In genomic region chr2:131026914-131027313, GRCh38 we compare ENCODE assay signal across 27 cellular contexts.
"Had no signal": no experiment of that assay in that cellular context is flagged by ENCODE, and none has a peak within 500 bp of the region (broad histone marks: within the 10 kb centered on the region; RNA-seq: fewer than 3 reads in every experiment).

No MANE protein-coding gene starts in this region.

- ATAC-seq: activated T-cell treated with anti-CD3 and anti-CD28 coated beads, Interleukin-2, amount 50 U/mL, for 4 hours; K562; Panc1 had no signal

- H3K9me3 ChIP-seq: SJCRH30 had no signal

- H3K36me3 ChIP-seq: SJCRH30 had no signal

- H3K4me1 Mint-ChIP-seq: activated CD4-positive, alpha-beta T cell treated with anti-CD3 and anti-CD28 coated beads, Interleukin-2, amount 10 ng/mL, durations not matched to agents 24 days and 14 days; brain had no signal

- H3K27me3 ChIP-seq: SJCRH30 had no signal

- H3K27ac ChIP-seq: SJCRH30, SK-N-MC had no signal

- H3K4me3 ChIP-seq: K562, SJCRH30, SK-N-MC had no signal

- H3K4me1 ChIP-seq: SJCRH30 had no signal

- DNase-seq: activated CD4-positive, alpha-beta T cell treated with anti-CD3 and anti-CD28 coated beads, Interleukin-2, amount 10 ng/mL, durations not matched to agents 24 days and 14 days; activated CD4-positive, alpha-beta T cell treated with anti-CD3 and anti-CD28 coated beads, Interleukin-2, amount 50 U/mL, for 4 hours; activated CD8-positive, alpha-beta memory T cell treated with anti-CD3 and anti-CD28 coated beads, Interleukin-2, amount 50 U/mL, for 4 hours; activated gamma-delta T cell treated with Interleukin-2 at 50 U/mL for 16 hours; activated naive CD4-positive, alpha-beta T cell treated with anti-CD3 and anti-CD28 coated beads for 36 hours; activated T-cell treated with anti-CD3 and anti-CD28 coated beads for 4 hours; activated T-cell treated with anti-CD3 and anti-CD28 coated beads, Interleukin-2, amount 50 U/mL, for 4 hours; anterior cingulate cortex; caudate nucleus; NCI-H1092 treated with DMSO at 0.1 percent for 48 hours; NCI-H1417; NCI-H187 treated with DMSO at 0.1 percent for 48 hours; NCI-H2081 treated with DMSO at 0.1 percent for 48 hours; NCI-H226; NCI-H446 treated with DMSO at 0.1 percent for 48 hours; NCI-H524; NCI-H69; NCI-H82; SHP77; SJCRH30; T1000 had no signal

- H3K27ac Mint-ChIP-seq: activated CD4-positive, alpha-beta T cell treated with anti-CD3 and anti-CD28 coated beads, Interleukin-2, amount 10 ng/mL, durations not matched to agents 24 days and 14 days; activated naive CD4-positive, alpha-beta T cell treated with anti-CD3 and anti-CD28 coated beads for 36 hours; activated naive CD4-positive, alpha-beta T cell treated with anti-CD3 and anti-CD28 coated beads, Interleukin-2, amount 50 U/mL, for 72 hours; activated T-helper 1 cell treated with anti-CD3 and anti-CD28 coated beads, Interleukin-12 subunit alpha, Interleukin-12 subunit beta, Interleukin-2, Interleukin-4 antibody, amounts not matched to agents 30 ng/mL and 10 ng/mL and 1 ng/mL, durations not matched to agents 14 hours and 24 hours and 36 hours; brain had no signal

- H3K4me3 Mint-ChIP-seq: activated CD4-positive, alpha-beta T cell treated with anti-CD3 and anti-CD28 coated beads, Interleukin-2, amount 10 ng/mL, durations not matched to agents 24 days and 14 days; activated naive CD4-positive, alpha-beta T cell treated with anti-CD3 and anti-CD28 coated beads for 36 hours; activated T-cell treated with anti-CD3 and anti-CD28 coated beads, Interleukin-2, amount 50 U/mL, for 4 hours; activated T-helper 1 cell treated with anti-CD3 and anti-CD28 coated beads, Interleukin-12 subunit alpha, Interleukin-12 subunit beta, Interleukin-2, Interleukin-4 antibody, amounts not matched to agents 30 ng/mL and 10 ng/mL and 1 ng/mL, durations not matched to agents 14 hours and 24 hours and 36 hours; brain had no signal

- H3K9me3 Mint-ChIP-seq: activated CD4-positive, alpha-beta T cell treated with anti-CD3 and anti-CD28 coated beads, Interleukin-2, amount 10 ng/mL, durations not matched to agents 24 days and 14 days; activated naive CD4-positive, alpha-beta T cell treated with anti-CD3 and anti-CD28 coated beads for 36 hours; activated naive CD4-positive, alpha-beta T cell treated with anti-CD3 and anti-CD28 coated beads, Interleukin-2, amount 50 U/mL, for 72 hours; activated T-helper 1 cell treated with anti-CD3 and anti-CD28 coated beads, Interleukin-12 subunit alpha, Interleukin-12 subunit beta, Interleukin-2, Interleukin-4 antibody, amounts not matched to agents 30 ng/mL and 10 ng/mL and 1 ng/mL, durations not matched to agents 14 hours and 24 hours and 36 hours had no signal
